In the genomic region with DNA sequence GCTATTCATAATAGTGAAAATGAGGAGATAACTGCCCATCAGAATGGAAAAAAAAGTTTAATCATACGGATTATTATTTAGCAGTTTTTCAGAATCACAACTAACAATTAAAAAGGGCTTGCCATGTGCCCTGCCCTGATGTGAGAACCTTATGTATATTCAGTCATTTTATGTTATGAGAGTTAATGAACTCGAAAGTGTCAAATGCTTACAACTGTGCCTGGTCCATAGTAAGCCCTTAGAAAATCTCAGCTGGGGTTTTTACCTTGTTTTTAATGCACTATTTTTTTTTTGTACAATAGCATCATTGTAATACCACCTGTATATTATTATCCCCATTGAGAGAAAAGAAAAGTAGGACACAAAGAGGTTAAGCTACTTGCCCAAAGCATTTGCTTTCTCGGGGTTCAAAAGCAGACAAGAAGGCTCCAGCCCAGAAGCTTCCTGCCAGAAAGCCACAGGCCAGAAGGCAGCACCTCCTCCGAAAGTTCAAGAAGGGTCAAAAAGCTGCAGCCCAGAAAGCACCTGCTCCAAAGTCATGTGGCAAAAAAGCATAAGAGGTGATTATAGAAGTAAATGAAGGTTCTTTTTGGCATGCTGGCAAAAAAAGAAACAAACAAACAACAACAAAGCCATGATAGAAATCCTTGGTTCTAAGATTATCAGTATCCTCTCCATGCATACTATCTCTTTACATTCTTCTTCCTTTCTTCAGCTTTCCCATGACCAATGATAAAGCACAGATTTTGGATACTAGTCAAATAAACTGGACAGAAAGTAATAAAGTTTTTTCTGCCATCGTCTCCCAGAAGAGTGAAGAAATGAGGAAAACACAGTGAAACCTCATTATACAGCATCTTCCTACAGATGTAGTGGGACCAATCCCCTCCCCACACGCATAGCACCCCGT, we compare ENCODE assay signal across 9 cellular contexts. TPM values are rescaled to one million over a fixed set of nuclear protein-coding genes. Genes with fewer than 3 reads are reported as not detected.
A peak's percentile ranks its signal among the peaks of the same experiment; 100 is the strongest.
DNase-seq lines count a peak whose midpoint lies in the region; ATAC-seq and TF ChIP-seq lines count a peak whose summit lies in the region.
"Had no signal": no experiment of that assay in that cellular context is flagged by ENCODE, and none has a peak within 500 bp of the region (broad histone marks: within the 10 kb centered on the region; RNA-seq: fewer than 3 reads in every experiment).

No MANE protein-coding gene starts in this region.

- peaks cover 2% of the 10 kb centered on the region for H3K27me3 Mint-ChIP-seq in activated naive CD8-positive, alpha-beta T cell treated with anti-CD3 and anti-CD28 coated beads, Interleukin-2, amount 10 ng/mL, durations not matched to agents 7 days and 5 days
- no peaks in the 10 kb centered on the region for H3K27me3 Mint-ChIP-seq in activated naive CD8-positive, alpha-beta T cell treated with anti-CD3 and anti-CD28 coated beads, Interleukin-2, amount 50 U/mL, for 24 hours
- H3K27me3 Mint-ChIP-seq in GM23338 (ENCODE audit: insufficient read depth, low read depth, poor library complexity) = no peaks in the 10 kb centered on the region

- H3K9me2 ChIP-seq in GM23338 (ENCODE audit: insufficient read depth) = no peaks in the 10 kb centered on the region

- H3K27me3 ChIP-seq in Peyer's patch (no peaks in the 10 kb centered on the region), thymus (ENCODE audit: control insufficient read depth, insufficient read depth) (no peaks in the 10 kb centered on the region), GM23338 (ENCODE audit: insufficient read depth) (no peaks in the 10 kb centered on the region), stomach (no peaks in the 10 kb centered on the region)

- H3K4me3 ChIP-seq in Peyer's patch (no peak overlapping the region), thymus (ENCODE audit: low read length) (no peak overlapping the region), GM23338 (no peak overlapping the region), stomach (no peak overlapping the region)

- TF ChIP-seq POLR2A in Peyer's patch (IDR thresholded peaks at IDR 0.05) (no peak), stomach (IDR thresholded peaks at IDR 0.05) (no peak)

- peaks cover 21% of the 10 kb centered on the region for H3K4me1 Mint-ChIP-seq in activated naive CD8-positive, alpha-beta T cell treated with anti-CD3 and anti-CD28 coated beads, Interleukin-2, amount 10 ng/mL, durations not matched to agents 7 days and 5 days
- H3K4me1 Mint-ChIP-seq in activated naive CD8-positive, alpha-beta T cell treated with anti-CD3 and anti-CD28 coated beads, Interleukin-2, amount 50 U/mL, for 24 hours = peaks cover 21% of the 10 kb centered on the region
- no peaks in the 10 kb centered on the region for H3K4me1 Mint-ChIP-seq in GM23338

- no peaks in the 10 kb centered on the region for H3K9me3 ChIP-seq in Peyer's patch
- H3K9me3 ChIP-seq in thymus (ENCODE audit: control insufficient read depth) = no peaks in the 10 kb centered on the region
- peaks cover 0 to 6% (median 6%) of the 10 kb centered on the region in 4 donors for H3K9me3 ChIP-seq in stomach

- no peaks in the 10 kb centered on the region for H3K36me3 Mint-ChIP-seq in activated naive CD8-positive, alpha-beta T cell treated with anti-CD3 and anti-CD28 coated beads, Interleukin-2, amount 10 ng/mL, durations not matched to agents 7 days and 5 days
- H3K36me3 Mint-ChIP-seq in activated naive CD8-positive, alpha-beta T cell treated with anti-CD3 and anti-CD28 coated beads, Interleukin-2, amount 50 U/mL, for 24 hours (ENCODE audit: low read depth) = no peaks in the 10 kb centered on the region
- H3K36me3 Mint-ChIP-seq in GM23338 (ENCODE audit: low read depth) = no peaks in the 10 kb centered on the region

- H3K4me1 ChIP-seq in Peyer's patch (peaks cover 0 to 4% (median 0%) of the 10 kb centered on the region in 4 donors), thymus (ENCODE audit: control insufficient read depth, insufficient read depth, low read length) (peaks cover 4% of the 10 kb centered on the region), GM23338 (ENCODE audit: insufficient read depth) (no peaks in the 10 kb centered on the region), stomach (peaks cover 0 to 5% (median 0%) of the 10 kb centered on the region in 4 donors)

- no peaks in the 10 kb centered on the region for H3K9me3 Mint-ChIP-seq in activated naive CD8-positive, alpha-beta T cell treated with anti-CD3 and anti-CD28 coated beads, Interleukin-2, amount 10 ng/mL, durations not matched to agents 7 days and 5 days
- H3K9me3 Mint-ChIP-seq in activated naive CD8-positive, alpha-beta T cell treated with anti-CD3 and anti-CD28 coated beads, Interleukin-2, amount 50 U/mL, for 24 hours = peaks cover 2% of the 10 kb centered on the region
- peaks cover 2% of the 10 kb centered on the region; the same call in 1 of the 3 replicates for H3K9me3 Mint-ChIP-seq in GM23338

- H3F3A ChIP-seq in GM23338 (replicated peaks; ENCODE audit: low read depth) = no peaks in the 10 kb centered on the region

- peak overlapping the region; percentile 23 for H3K4me3 Mint-ChIP-seq in activated naive CD8-positive, alpha-beta T cell treated with anti-CD3 and anti-CD28 coated beads, Interleukin-2, amount 10 ng/mL, durations not matched to agents 7 days and 5 days
- no peak overlapping the region for H3K4me3 Mint-ChIP-seq in activated naive CD8-positive, alpha-beta T cell treated with anti-CD3 and anti-CD28 coated beads, Interleukin-2, amount 50 U/mL, for 24 hours
- no peak overlapping the region for H3K4me3 Mint-ChIP-seq in GM23338

- no peak for TF ChIP-seq EP300 in stomach (IDR thresholded peaks at IDR 0.05)

- peak; percentile 91 for ATAC-seq in activated naive CD8-positive, alpha-beta T cell treated with anti-CD3 and anti-CD28 coated beads, Interleukin-2, amount 10 ng/mL, durations not matched to agents 7 days and 5 days (ENCODE audit: low read depth)
- ATAC-seq in activated naive CD8-positive, alpha-beta T cell treated with anti-CD3 and anti-CD28 coated beads, Interleukin-2, amount 50 U/mL, for 24 hours = no peak
- peak; percentile 99 for ATAC-seq in HG02852 (IDR thresholded peaks at IDR 0.05; ENCODE audit: unreplicated experiment)
- ATAC-seq in GM23338 = no peak

- POLR2A ChIA-PET in activated naive CD8-positive, alpha-beta T cell treated with anti-CD3 and anti-CD28 coated beads, Interleukin-2, amount 10 ng/mL, durations not matched to agents 7 days and 5 days (lab: Charles Lee) = no interaction called here

- no peak overlapping the region for H3K4me2 ChIP-seq in GM23338

- H3K27ac ChIP-seq in Peyer's patch (peak overlapping the region in 1 of 4 donors; percentile 46), thymus (ENCODE audit: low read depth) (peak overlapping the region; percentile 8), GM23338 (ENCODE audit: low read depth) (no peak overlapping the region), stomach (no peak overlapping the region)
- H3K27ac ChIP-seq: C4-2B had no signal

- no peaks in the 10 kb centered on the region for H3K79me2 ChIP-seq in GM23338 (replicated peaks; ENCODE audit: insufficient read depth)

- H2AFZ ChIP-seq in GM23338 = no peak overlapping the region

- H4K20me1 ChIP-seq in GM23338 (replicated peaks; ENCODE audit: insufficient read depth) = no peaks in the 10 kb centered on the region

- intact Hi-C loops in stomach (cut with DNase I; ENCODE audit: low total_unique reads) = no loop called here

- no peak for DNase-seq in activated naive CD8-positive, alpha-beta T cell treated with anti-CD3 and anti-CD28 coated beads, Interleukin-2, amount 10 ng/mL, durations not matched to agents 7 days and 5 days
- no peak for DNase-seq in activated naive CD8-positive, alpha-beta T cell treated with anti-CD3 and anti-CD28 coated beads, Interleukin-2, amount 50 U/mL, for 24 hours
- peak in 2 of 3 donors; percentile 33 to 54 for DNase-seq in Peyer's patch
- DNase-seq in GM23338 (ENCODE audit: low spot score) = no peak
- DNase-seq in stomach = no peak
- no peak for DNase-seq in NCI-H187 treated with DMSO at 0.1 percent for 48 hours (lab: John Stamatoyannopoulos, UW)

- H3K36me3 ChIP-seq in Peyer's patch (no peaks in the 10 kb centered on the region), thymus (ENCODE audit: control insufficient read depth, insufficient read depth) (no peaks in the 10 kb centered on the region), GM23338 (ENCODE audit: insufficient read depth) (no peaks in the 10 kb centered on the region), stomach (no peaks in the 10 kb centered on the region)

- TF ChIP-seq CTCF in Peyer's patch (IDR thresholded peaks at IDR 0.05) (no peak), GM23338 (conservative IDR thresholded peaks at IDR 0.05; ENCODE audit: low read depth in 2 of 2) (no peak), stomach (IDR thresholded peaks at IDR 0.05) (no peak)

- WGBS in thymus = 49% methylated on average over 7 of the region's 7 CpGs
- WGBS in stomach, 5 donors = 42 to 48% (median 43%) methylated on average over 7 of the region's 7 CpGs

- H3K27ac Mint-ChIP-seq in activated naive CD8-positive, alpha-beta T cell treated with anti-CD3 and anti-CD28 coated beads, Interleukin-2, amount 10 ng/mL, durations not matched to agents 7 days and 5 days = no peak overlapping the region
- H3K27ac Mint-ChIP-seq in activated naive CD8-positive, alpha-beta T cell treated with anti-CD3 and anti-CD28 coated beads, Interleukin-2, amount 50 U/mL, for 24 hours = no peak overlapping the region
- no peak overlapping the region for H3K27ac Mint-ChIP-seq in GM23338

TF ChIP-seq in GM23338, 12 proteins besides CTCF, POLR2A, EP300 and RAD21 (continues in another document):
- TF ChIP-seq, protein P1, sequence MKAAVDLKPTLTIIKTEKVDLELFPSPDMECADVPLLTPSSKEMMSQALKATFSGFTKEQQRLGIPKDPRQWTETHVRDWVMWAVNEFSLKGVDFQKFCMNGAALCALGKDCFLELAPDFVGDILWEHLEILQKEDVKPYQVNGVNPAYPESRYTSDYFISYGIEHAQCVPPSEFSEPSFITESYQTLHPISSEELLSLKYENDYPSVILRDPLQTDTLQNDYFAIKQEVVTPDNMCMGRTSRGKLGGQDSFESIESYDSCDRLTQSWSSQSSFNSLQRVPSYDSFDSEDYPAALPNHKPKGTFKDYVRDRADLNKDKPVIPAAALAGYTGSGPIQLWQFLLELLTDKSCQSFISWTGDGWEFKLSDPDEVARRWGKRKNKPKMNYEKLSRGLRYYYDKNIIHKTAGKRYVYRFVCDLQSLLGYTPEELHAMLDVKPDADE (IDR thresholded peaks at IDR 0.05) = no peak
- TF ChIP-seq ZNF331 (CRISPR knock-in tag; IDR thresholded peaks at IDR 0.05; ENCODE audit: low read depth) (no peak), ZNF114 (CRISPR knock-in tag; IDR thresholded peaks at IDR 0.05) (no peak), POLR2AphosphoS5 (IDR thresholded peaks at IDR 0.05; ENCODE audit: low read depth) (no peak)

RNA-seq across cellular contexts. Expression of gene NAP1L1, which starts 59.1 kb away (rescaled TPM):
- total RNA-seq in activated naive CD8-positive, alpha-beta T cell treated with anti-CD3 and anti-CD28 coated beads, Interleukin-2, amount 10 ng/mL, durations not matched to agents 7 days and 5 days = 100 to 1,000 TPM; 534 to 576 TPM
- 100 to 1,000 TPM in 1 of 4 donors, 10 to 100 TPM in 3; 49.6 to 334 (median 79.7) TPM for total RNA-seq in Peyer's patch
- 548 TPM for polyA plus RNA-seq in thymus
- 658 and 693 TPM in 2 replicates for total RNA-seq in GM23338 (2014; rRNA removed; shearing (Covaris generic))
- polyA plus RNA-seq in GM23338 (2016; fragmentation: Nextera tagmentation; extraction: Ambion mirVana) = 996 and 999 TPM in 2 replicates
- total RNA-seq in stomach = 100 to 1,000 TPM in 4 of 5 donors, 10 to 100 TPM in 1; 95.0 to 342 (median 257) TPM
- polyA plus RNA-seq in stomach = 100 to 1,000 TPM; 197 to 329 (median 206) TPM

Comparison
In these comparisons a context has a peak if more than half of its experiments do, and no peak if none do; other contexts are left out.
1. ATAC-seq: peak in activated naive CD8-positive, alpha-beta T cell treated with anti-CD3 and anti-CD28 coated beads, Interleukin-2, amount 10 ng/mL, durations not matched to agents 7 days and 5 days (single experiment) and HG02852 (single experiment); none in activated naive CD8-positive, alpha-beta T cell treated with anti-CD3 and anti-CD28 coated beads, Interleukin-2, amount 50 U/mL, for 24 hours (single experiment) and GM23338 (single experiment).
2. DNase-seq: peak in Peyer's patch (2 of 3); none in activated naive CD8-positive, alpha-beta T cell treated with anti-CD3 and anti-CD28 coated beads, Interleukin-2, amount 10 ng/mL, durations not matched to agents 7 days and 5 days (single experiment), activated naive CD8-positive, alpha-beta T cell treated with anti-CD3 and anti-CD28 coated beads, Interleukin-2, amount 50 U/mL, for 24 hours (single experiment), GM23338 (single experiment), stomach (single experiment) and NCI-H187 treated with DMSO at 0.1 percent for 48 hours (single experiment).